In genomic region chr19:58243351-58243750, GRCh38 we compare ENCODE assay signal across 1 cellular context.
TF ChIP-seq lines count a peak whose summit lies in the region.

No MANE protein-coding gene starts in this region.

TF ChIP-seq in IMR-90, 13 proteins besides CTCF, POLR2A, EP300 and RAD21:
- no peak for TF ChIP-seq MXI1 (IDR thresholded peaks at IDR 0.05; ENCODE audit: borderline replicate concordance, low read depth, low read length)
- TF ChIP-seq FOS (IDR thresholded peaks at IDR 0.05; ENCODE audit: low read depth, low read length): no peak
- no peak for TF ChIP-seq ELK1 (IDR thresholded peaks at IDR 0.05; ENCODE audit: borderline replicate concordance, low read depth, low read length)
- no peak for TF ChIP-seq USF2 (IDR thresholded peaks at IDR 0.05; ENCODE audit: low read depth, low read length)
- no peak for TF ChIP-seq CHD1 (IDR thresholded peaks at IDR 0.05; ENCODE audit: low read depth, low read length)
- no peak for TF ChIP-seq RFX5 (IDR thresholded peaks at IDR 0.05; ENCODE audit: low read depth, low read length)
- no peak for TF ChIP-seq RCOR1 (IDR thresholded peaks at IDR 0.05; ENCODE audit: insufficient replicate concordance, low read length)
- no peak for TF ChIP-seq NFE2L2 (IDR thresholded peaks at IDR 0.05; ENCODE audit: low read depth, low read length)
- TF ChIP-seq MAZ (IDR thresholded peaks at IDR 0.05; ENCODE audit: borderline replicate concordance, low read depth, low read length): no peak
- TF ChIP-seq MAFK (IDR thresholded peaks at IDR 0.05; ENCODE audit: low read depth, low read length): no peak
- TF ChIP-seq BHLHE40 (IDR thresholded peaks at IDR 0.05; ENCODE audit: low read depth, low read length): no peak
- TF ChIP-seq SMC3 (IDR thresholded peaks at IDR 0.05; ENCODE audit: low read depth, low read length): no peak
- no peak for TF ChIP-seq CEBPB (IDR thresholded peaks at IDR 0.05; ENCODE audit: low read depth, low read length)
